In the genomic region with DNA sequence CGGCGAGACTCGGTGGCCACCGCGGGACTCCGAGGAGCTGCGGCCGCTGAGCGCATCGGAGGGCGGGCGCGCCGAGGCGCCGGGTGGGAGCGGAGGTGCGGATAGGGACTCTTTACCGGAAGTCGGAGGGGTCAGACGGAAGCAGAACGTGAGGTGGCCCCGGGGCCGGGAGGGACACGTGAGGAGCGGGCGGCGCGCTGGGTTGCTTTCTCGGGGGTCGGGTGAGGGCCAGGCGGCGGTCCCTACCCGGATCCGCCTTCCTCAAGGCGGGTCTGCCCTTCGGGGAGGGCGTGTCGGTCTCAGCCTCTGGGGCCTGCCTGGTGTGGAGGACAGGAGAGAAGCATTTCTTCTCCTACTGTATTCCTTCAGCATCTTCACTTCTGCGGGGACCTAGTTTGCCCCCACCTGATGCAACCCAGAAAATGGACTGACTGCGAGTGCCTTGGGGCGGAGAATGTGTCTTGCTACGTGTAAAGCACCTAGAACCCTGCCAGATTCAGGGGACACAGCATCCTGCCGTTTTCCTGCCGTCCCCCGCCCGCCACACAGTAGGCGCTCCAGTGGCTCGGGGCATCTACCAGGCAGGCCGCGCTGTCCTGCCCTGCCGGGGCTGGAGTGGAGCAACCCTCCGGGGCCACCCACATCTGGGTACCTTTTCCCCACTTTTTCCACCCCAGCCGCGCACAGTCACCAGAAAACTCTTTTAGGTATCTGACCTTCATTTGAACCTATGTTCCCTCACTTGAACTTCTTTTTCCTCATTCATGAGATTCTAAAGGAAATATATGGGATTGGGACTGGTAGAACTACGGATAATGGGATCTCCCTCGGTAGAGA, we compare ENCODE assay signal across 8 cellular contexts. TPM values are rescaled to one million over a fixed set of nuclear protein-coding genes. Genes with fewer than 3 reads are reported as not detected.
DNase-seq lines count a peak whose midpoint lies in the region; ATAC-seq and TF ChIP-seq lines count a peak whose summit lies in the region.

No MANE protein-coding gene starts in this region.

- WGBS in esophagus, 2 donors = 0 to 1% methylated on average over 43 to 57 of the region's 57 CpGs

- H3K36me3 Mint-ChIP-seq in activated T-cell treated with anti-CD3 and anti-CD28 coated beads, Interleukin-2, amount 50 U/mL, for 24 hours (ENCODE audit: low read depth) = peaks cover 26% of the 10 kb centered on the region

- peak overlapping the region; percentile 44; the same call in 1 of the 2 replicates for H2AFZ ChIP-seq in OCI-LY7 (ENCODE audit: low read length)

- peak overlapping the region; percentile 97 for H3K4me3 ChIP-seq in OCI-LY7 (ENCODE audit: low read depth, low read length, poor library complexity, severe bottlenecking)
- peak overlapping the region; percentile 92 to 99 for H3K4me3 ChIP-seq in esophagus (ENCODE audit: low read depth in 1 of 2, low read length in 2 of 2)
- H3K4me3 ChIP-seq in mucosa of rectum (ENCODE audit: low read length in 2 of 2) = peak overlapping the region; percentile 91

- H3K4me3 Mint-ChIP-seq in activated T-cell treated with anti-CD3 and anti-CD28 coated beads, Interleukin-2, amount 50 U/mL, for 24 hours = peak overlapping the region; percentile 87

- TF ChIP-seq CTCF in OCI-LY7 (conservative IDR thresholded peaks at IDR 0.05; ENCODE audit: low read length) = no peak

- H3K4me1 ChIP-seq in OCI-LY7 (ENCODE audit: insufficient read depth, low read length, poor library complexity, severe bottlenecking) (peaks cover 26% of the 10 kb centered on the region), esophagus (ENCODE audit: control insufficient read depth in 2 of 2, insufficient read depth in 2 of 2, low read length in 1 of 2) (peaks cover 0 to 2% of the 10 kb centered on the region in 2 donors), mucosa of rectum (ENCODE audit: control insufficient read depth in 2 of 2, insufficient read depth in 2 of 2, low read length in 2 of 2) (peaks cover 8 to 11% of the 10 kb centered on the region in 2 donors)

- peaks cover 12% of the 10 kb centered on the region for H4K20me1 ChIP-seq in OCI-LY7 (ENCODE audit: insufficient read depth, low read length)

- TSS peak; percentile 95 for BruUV-seq in OCI-LY7 (replicated peaks; lab: Mats Ljungman, UMichigan)

- intact Hi-C loops in OCI-LY7 (cut with micrococcal nuclease; ENCODE audit: unreplicated experiment) = loop anchor here (2.0 to 5.0 kb wide), 2 partner anchors 192 to 413 kb away; a partner anchor contains a TSS

- no peaks in the 10 kb centered on the region for H3K27me3 Mint-ChIP-seq in activated T-cell treated with anti-CD3 and anti-CD28 coated beads, Interleukin-2, amount 50 U/mL, for 24 hours

- POLR2A ChIA-PET in OCI-LY7 (lab: Charles Lee) = no interaction called here

- H3K27ac ChIP-seq in OCI-LY7 (ENCODE audit: low read depth, low read length, poor library complexity, severe bottlenecking) = peak overlapping the region; percentile 77
- peak overlapping the region; percentile 99 to 100 for H3K27ac ChIP-seq in esophagus (ENCODE audit: low read depth in 2 of 2, low read length in 1 of 2)
- peak overlapping the region; percentile 89 to 92 for H3K27ac ChIP-seq in mucosa of rectum (ENCODE audit: low read depth in 2 of 2, low read length in 2 of 2)

- peak; percentile 95 for DNase-seq in DMS 273 (lab: John Stamatoyannopoulos, UW; ENCODE audit: unreplicated experiment)
- DNase-seq in HuH-7.5 (ENCODE audit: low spot score) = peak; percentile 93
- DNase-seq in OCI-LY7 (ENCODE audit: low spot score) = peak; percentile 95
- peak; percentile 95 for DNase-seq in activated T-cell treated with anti-CD3 and anti-CD28 coated beads, Interleukin-2, amount 50 U/mL, for 24 hours
- DNase-seq in stimulated activated CD8-positive, alpha-beta memory T cell treated with anti-CD3 and anti-CD28 coated beads, Interleukin-4, amount 100 ng/mL, for 24 hours (ENCODE audit: low read depth) = peak; percentile 86

- peak overlapping the region; percentile 94 for H3K27ac Mint-ChIP-seq in activated T-cell treated with anti-CD3 and anti-CD28 coated beads, Interleukin-2, amount 50 U/mL, for 24 hours

- no peaks in the 10 kb centered on the region for H3K9me2 ChIP-seq in OCI-LY7 (ENCODE audit: insufficient read depth, low read length)

- H3K4me1 Mint-ChIP-seq in activated T-cell treated with anti-CD3 and anti-CD28 coated beads, Interleukin-2, amount 50 U/mL, for 24 hours (ENCODE audit: low read depth) = peaks cover 31% of the 10 kb centered on the region

- CTCF ChIA-PET in OCI-LY7 (lab: Charles Lee; ENCODE audit: unreplicated experiment) = no interaction called here

- H3K9ac ChIP-seq in mucosa of rectum (ENCODE audit: low read depth in 1 of 2, low read length in 2 of 2) = peak overlapping the region; percentile 84 to 89

- peak; percentile 60 for ATAC-seq in GM21526 (IDR thresholded peaks at IDR 0.05; ENCODE audit: low FRiP score, unreplicated experiment)

- no peaks in the 10 kb centered on the region for H3K9me3 Mint-ChIP-seq in activated T-cell treated with anti-CD3 and anti-CD28 coated beads, Interleukin-2, amount 50 U/mL, for 24 hours

- H3K79me2 ChIP-seq in OCI-LY7 (ENCODE audit: insufficient read depth, low read depth, low read length) = peaks cover 42% of the 10 kb centered on the region

- no peaks in the 10 kb centered on the region for H3K27me3 ChIP-seq in esophagus (ENCODE audit: control insufficient read depth in 1 of 2, insufficient read depth in 2 of 2, low read length in 2 of 2)
- no peaks in the 10 kb centered on the region for H3K27me3 ChIP-seq in mucosa of rectum (ENCODE audit: control insufficient read depth in 2 of 2, insufficient read depth in 2 of 2, low read length in 2 of 2)

- H3K9me3 ChIP-seq in OCI-LY7 (ENCODE audit: low read length) (0 out of 2 replicates have a peak, but pooled peaks cover 3% of the 10 kb centered on the region), esophagus (ENCODE audit: control insufficient read depth in 2 of 2, insufficient read depth in 1 of 2, low read depth in 1 of 2, low read length in 1 of 2) (no peaks in the 10 kb centered on the region), mucosa of rectum (ENCODE audit: control insufficient read depth in 2 of 2, low read length in 2 of 2) (no peaks in the 10 kb centered on the region)

- H3K4me2 ChIP-seq in OCI-LY7 (ENCODE audit: low read length) = peak overlapping the region; percentile 77

- H3K36me3 ChIP-seq in OCI-LY7 (ENCODE audit: insufficient read depth, low read length) (peaks cover 11% of the 10 kb centered on the region; the same call in 1 of the 2 replicates), esophagus (ENCODE audit: control insufficient read depth in 2 of 2, insufficient read depth in 2 of 2, low read length in 1 of 2) (no peaks in the 10 kb centered on the region), mucosa of rectum (ENCODE audit: control insufficient read depth in 2 of 2, insufficient read depth in 2 of 2, low read length in 2 of 2) (no peaks in the 10 kb centered on the region)

RNA-seq across cellular contexts. Expression of a gene that starts 0.6 kb away (rescaled TPM):
- total RNA-seq in OCI-LY7 (2014; rRNA removed; shearing (Covaris generic)) = 21.2 and 36.1 TPM in 2 replicates
- total RNA-seq in OCI-LY7 (2022) = 81.4 and 89.0 TPM in 2 replicates
- 10 to 100 TPM; 10.0 to 18.0 TPM for polyA plus RNA-seq in esophagus

Comparison
In these comparisons a context has a peak if more than half of its experiments do, and no peak if none do; other contexts are left out.
1. Peak in every context shown above with its lines: DNase-seq, ATAC-seq, H3K4me3 ChIP-seq and H3K27ac ChIP-seq.